In the genomic region with DNA sequence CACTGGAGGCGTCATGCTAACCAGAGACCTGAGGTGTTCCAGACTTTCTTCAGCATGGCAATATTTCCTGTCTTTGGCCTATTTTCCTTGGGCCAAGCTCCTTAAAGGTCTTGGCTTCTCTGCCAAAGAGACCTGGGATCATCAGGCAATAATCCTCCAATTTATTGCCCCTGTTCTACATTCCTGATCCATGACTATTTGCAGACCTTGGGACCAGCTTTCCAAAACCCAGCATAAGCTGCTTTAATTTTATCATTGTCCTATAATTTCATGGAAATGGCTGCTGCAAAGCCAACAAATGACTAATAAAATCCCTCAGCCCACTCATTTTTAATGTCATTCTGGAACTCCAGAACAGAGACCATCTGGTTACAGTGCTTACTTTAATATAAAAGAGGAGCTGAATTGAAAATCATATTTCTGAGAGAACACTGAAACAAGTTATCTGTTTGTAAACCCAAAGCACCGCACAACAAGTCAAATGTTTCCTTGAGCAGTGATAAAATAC, we compare ENCODE assay signal across 28 cellular contexts.
"Had no signal": no experiment of that assay in that cellular context is flagged by ENCODE, and none has a peak within 500 bp of the region (broad histone marks: within the 10 kb centered on the region; RNA-seq: fewer than 3 reads in every experiment).

No MANE protein-coding gene starts in this region.

- H3K27ac ChIP-seq: body of pancreas, cardiac muscle cell, coronary artery, dorsolateral prefrontal cortex, foreskin keratinocyte, left lung, neutrophil, right lobe of liver, skin epidermis, thoracic aorta, WERI-Rb-1 had no signal

- H3K9me3 ChIP-seq: adrenal gland, body of pancreas, neutrophil, right lobe of liver, thoracic aorta had no signal

- ATAC-seq: activated CD4-positive, CD25-positive, alpha-beta regulatory T cell treated with anti-CD3 and anti-CD28 coated beads, Interleukin-2, amount 50 U/mL, for 24 hours; body of pancreas; foreskin keratinocyte; left lung; right lobe of liver; stimulated activated effector memory CD8-positive, alpha-beta T cell treated with anti-CD3 and anti-CD28 coated beads, Interleukin-12 subunit alpha, Interleukin-12 subunit beta, amount 100 ng/mL, for 72 hours; T-helper 17 cell had no signal

- H3K36me3 ChIP-seq: adrenal gland, cardiac muscle cell, left lung, neutrophil, right lobe of liver, thoracic aorta, WERI-Rb-1 had no signal

- H3K4me1 ChIP-seq: adrenal gland, body of pancreas, foreskin keratinocyte, left lung, right lobe of liver had no signal

- H3K27me3 ChIP-seq: adrenal gland, body of pancreas, cardiac muscle cell, dorsolateral prefrontal cortex, foreskin keratinocyte, left lung, neutrophil, right lobe of liver had no signal

- H3K4me3 ChIP-seq: adrenal gland, body of pancreas, cardiac muscle cell, coronary artery, dorsolateral prefrontal cortex, left lung, right lobe of liver, skin epidermis, thoracic aorta had no signal

- DNase-seq: activated CD4-positive, alpha-beta memory T cell treated with anti-CD3 and anti-CD28 coated beads for 36 hours; activated CD4-positive, alpha-beta T cell treated with anti-CD3 and anti-CD28 coated beads, Interleukin-2, amount 10 ng/mL, durations not matched to agents 24 days and 14 days; activated CD8-positive, alpha-beta memory T cell treated with anti-CD3 and anti-CD28 coated beads, Interleukin-2, amount 50 U/mL, for 4 hours; activated effector memory CD4-positive, alpha-beta T cell treated with anti-CD3 and anti-CD28 coated beads, Interleukin-2, amount 50 U/mL, for 16 hours; activated naive CD4-positive, alpha-beta T cell treated with anti-CD3 and anti-CD28 coated beads for 36 hours; activated naive CD8-positive, alpha-beta T cell treated with anti-CD3 and anti-CD28 coated beads for 36 hours; activated T-cell treated with anti-CD3 and anti-CD28 coated beads, Interleukin-2, amount 50 U/mL, for 1 hour; adrenal gland; aorta; body of pancreas; cerebellar nuclear complex; dorsolateral prefrontal cortex; effector memory CD4-positive, alpha-beta T cell; foreskin keratinocyte; left lung; right lobe of liver; stimulated activated CD4-positive, alpha-beta T cell treated with anti-CD3 and anti-CD28 coated beads, Interleukin-4, amount 100 ng/mL, for 24 hours; T-helper 17 cell; T1000; trophoblast cell; WERI-Rb-1 had no signal
